ENCODE assay signal across 1 cellular context in the genomic region with DNA sequence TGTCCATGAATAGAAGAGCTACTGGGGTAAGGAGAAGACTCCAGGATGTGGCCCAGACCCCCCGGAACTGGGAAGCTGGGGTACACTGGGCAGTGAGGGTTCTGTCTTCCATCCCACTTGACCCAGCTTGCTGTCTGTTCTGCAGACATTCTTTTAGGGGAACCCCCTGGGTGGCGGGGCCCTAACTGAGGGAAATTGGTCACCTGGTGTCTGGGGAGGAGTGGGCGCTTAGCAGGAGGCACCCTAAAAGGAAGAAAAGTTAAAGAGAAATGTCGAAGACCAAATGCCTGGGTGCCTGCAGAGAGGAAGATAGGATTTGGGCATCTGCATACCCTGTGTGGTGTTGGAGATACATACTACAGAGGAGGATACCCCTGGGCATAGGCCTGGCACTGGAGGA.
TF ChIP-seq lines count a peak whose summit lies in the region.

No MANE protein-coding gene starts in this region.

TF ChIP-seq in A549, 52 proteins besides CTCF, POLR2A, EP300 and RAD21 (continued from another document):
- TF ChIP-seq HMGXB4 (CRISPR knock-in tag; IDR thresholded peaks at IDR 0.05; ENCODE audit: borderline replicate concordance) (no peak), KDM1A (IDR thresholded peaks at IDR 0.05; ENCODE audit: low read depth) (no peak), MYC (IDR thresholded peaks at IDR 0.05; ENCODE audit: borderline replicate concordance, low read length) (no peak), HOXB13 (CRISPR knock-in tag; IDR thresholded peaks at IDR 0.05; ENCODE audit: low read depth) (no peak), JUN (IDR thresholded peaks at IDR 0.05) (no peak)
